In the genomic region with DNA sequence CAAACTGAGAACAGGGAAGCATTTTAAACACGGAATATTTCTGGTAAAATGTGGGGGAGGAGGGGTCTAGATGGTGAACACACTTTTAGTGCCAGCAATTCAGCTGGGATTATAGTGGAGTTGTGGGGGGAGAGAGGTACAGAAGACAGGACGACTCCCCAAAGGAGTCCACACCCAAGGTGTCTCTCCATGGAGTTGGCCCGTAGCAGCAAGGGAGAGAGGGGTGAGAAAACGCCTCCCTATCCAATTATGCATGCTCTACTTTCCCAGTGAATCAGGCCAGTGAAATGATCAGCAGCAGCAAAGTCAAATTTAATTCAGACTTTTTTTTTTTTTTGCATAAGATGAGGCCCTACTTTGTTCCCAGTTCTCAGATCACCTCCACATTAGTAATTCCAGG, we compare ENCODE assay signal across 2 cellular contexts.
TF ChIP-seq lines count a peak whose summit lies in the region.

No MANE protein-coding gene starts in this region.

TF ChIP-seq in K562, 482 proteins besides CTCF, POLR2A, EP300 and RAD21 (continued from another document):
- TF ChIP-seq, protein P1, sequence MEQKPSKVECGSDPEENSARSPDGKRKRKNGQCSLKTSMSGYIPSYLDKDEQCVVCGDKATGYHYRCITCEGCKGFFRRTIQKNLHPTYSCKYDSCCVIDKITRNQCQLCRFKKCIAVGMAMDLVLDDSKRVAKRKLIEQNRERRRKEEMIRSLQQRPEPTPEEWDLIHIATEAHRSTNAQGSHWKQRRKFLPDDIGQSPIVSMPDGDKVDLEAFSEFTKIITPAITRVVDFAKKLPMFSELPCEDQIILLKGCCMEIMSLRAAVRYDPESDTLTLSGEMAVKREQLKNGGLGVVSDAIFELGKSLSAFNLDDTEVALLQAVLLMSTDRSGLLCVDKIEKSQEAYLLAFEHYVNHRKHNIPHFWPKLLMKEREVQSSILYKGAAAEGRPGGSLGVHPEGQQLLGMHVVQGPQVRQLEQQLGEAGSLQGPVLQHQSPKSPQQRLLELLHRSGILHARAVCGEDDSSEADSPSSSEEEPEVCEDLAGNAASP (IDR thresholded peaks at IDR 0.05) = no peak
- TF ChIP-seq WHSC1 (IDR thresholded peaks at IDR 0.05; ENCODE audit: low read length) = no peak
- no peak for TF ChIP-seq RBM25 (IDR thresholded peaks at IDR 0.05; ENCODE audit: low read depth, low read length, severe bottlenecking)
- TF ChIP-seq, protein P2, sequence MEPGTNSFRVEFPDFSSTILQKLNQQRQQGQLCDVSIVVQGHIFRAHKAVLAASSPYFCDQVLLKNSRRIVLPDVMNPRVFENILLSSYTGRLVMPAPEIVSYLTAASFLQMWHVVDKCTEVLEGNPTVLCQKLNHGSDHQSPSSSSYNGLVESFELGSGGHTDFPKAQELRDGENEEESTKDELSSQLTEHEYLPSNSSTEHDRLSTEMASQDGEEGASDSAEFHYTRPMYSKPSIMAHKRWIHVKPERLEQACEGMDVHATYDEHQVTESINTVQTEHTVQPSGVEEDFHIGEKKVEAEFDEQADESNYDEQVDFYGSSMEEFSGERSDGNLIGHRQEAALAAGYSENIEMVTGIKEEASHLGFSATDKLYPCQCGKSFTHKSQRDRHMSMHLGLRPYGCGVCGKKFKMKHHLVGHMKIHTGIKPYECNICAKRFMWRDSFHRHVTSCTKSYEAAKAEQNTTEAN (CRISPR knock-in tag; IDR thresholded peaks at IDR 0.05) = no peak
- no peak for TF ChIP-seq ZBTB9 (CRISPR knock-in tag; IDR thresholded peaks at IDR 0.05)
- TF ChIP-seq POLR2H (tag; IDR thresholded peaks at IDR 0.05; ENCODE audit: low read depth) = no peak
- TF ChIP-seq HINFP (tag; conservative IDR thresholded peaks at IDR 0.05; ENCODE audit: low read depth) = no peak
- TF ChIP-seq, protein P3, sequence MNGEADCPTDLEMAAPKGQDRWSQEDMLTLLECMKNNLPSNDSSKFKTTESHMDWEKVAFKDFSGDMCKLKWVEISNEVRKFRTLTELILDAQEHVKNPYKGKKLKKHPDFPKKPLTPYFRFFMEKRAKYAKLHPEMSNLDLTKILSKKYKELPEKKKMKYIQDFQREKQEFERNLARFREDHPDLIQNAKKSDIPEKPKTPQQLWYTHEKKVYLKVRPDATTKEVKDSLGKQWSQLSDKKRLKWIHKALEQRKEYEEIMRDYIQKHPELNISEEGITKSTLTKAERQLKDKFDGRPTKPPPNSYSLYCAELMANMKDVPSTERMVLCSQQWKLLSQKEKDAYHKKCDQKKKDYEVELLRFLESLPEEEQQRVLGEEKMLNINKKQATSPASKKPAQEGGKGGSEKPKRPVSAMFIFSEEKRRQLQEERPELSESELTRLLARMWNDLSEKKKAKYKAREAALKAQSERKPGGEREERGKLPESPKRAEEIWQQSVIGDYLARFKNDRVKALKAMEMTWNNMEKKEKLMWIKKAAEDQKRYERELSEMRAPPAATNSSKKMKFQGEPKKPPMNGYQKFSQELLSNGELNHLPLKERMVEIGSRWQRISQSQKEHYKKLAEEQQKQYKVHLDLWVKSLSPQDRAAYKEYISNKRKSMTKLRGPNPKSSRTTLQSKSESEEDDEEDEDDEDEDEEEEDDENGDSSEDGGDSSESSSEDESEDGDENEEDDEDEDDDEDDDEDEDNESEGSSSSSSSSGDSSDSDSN (IDR thresholded peaks at IDR 0.05; ENCODE audit: borderline replicate concordance in 1 of 2, low read depth in 2 of 2, low read length in 2 of 2) = no peak
- TF ChIP-seq RCOR1 (IDR thresholded peaks at IDR 0.05; ENCODE audit: borderline replicate concordance in 1 of 2, low read depth in 2 of 2, low read length in 2 of 2) = no peak
- TF ChIP-seq SETDB1 (IDR thresholded peaks at IDR 0.05; ENCODE audit: low read length) = no peak

TF ChIP-seq in SK-N-SH treated with all-trans-retinoic acid at 6 μM for 48 hours, 23 proteins besides CTCF, POLR2A, EP300 and RAD21:
- TF ChIP-seq CSRNP3 (CRISPR knock-in tag; IDR thresholded peaks at IDR 0.05) (no peak), RARB (CRISPR knock-in tag; IDR thresholded peaks at IDR 0.05) (no peak), ZNF565 (CRISPR knock-in tag; conservative IDR thresholded peaks at IDR 0.05; ENCODE audit: low read depth) (no peak), TOX (CRISPR knock-in tag; IDR thresholded peaks at IDR 0.05; ENCODE audit: borderline replicate concordance) (no peak), ZNF8 (CRISPR knock-in tag; IDR thresholded peaks at IDR 0.05) (no peak), TCF4 (CRISPR knock-in tag; IDR thresholded peaks at IDR 0.05; ENCODE audit: borderline replicate concordance) (no peak), SNAI2 (CRISPR knock-in tag; IDR thresholded peaks at IDR 0.05) (no peak), GLIS3 (CRISPR knock-in tag; IDR thresholded peaks at IDR 0.05) (no peak), ESRRG (CRISPR knock-in tag; IDR thresholded peaks at IDR 0.05) (no peak), ZC3H10 (CRISPR knock-in tag; IDR thresholded peaks at IDR 0.05) (no peak), POU6F1 (CRISPR knock-in tag; IDR thresholded peaks at IDR 0.05; ENCODE audit: borderline replicate concordance, low read depth) (no peak)
- TF ChIP-seq, protein P4, sequence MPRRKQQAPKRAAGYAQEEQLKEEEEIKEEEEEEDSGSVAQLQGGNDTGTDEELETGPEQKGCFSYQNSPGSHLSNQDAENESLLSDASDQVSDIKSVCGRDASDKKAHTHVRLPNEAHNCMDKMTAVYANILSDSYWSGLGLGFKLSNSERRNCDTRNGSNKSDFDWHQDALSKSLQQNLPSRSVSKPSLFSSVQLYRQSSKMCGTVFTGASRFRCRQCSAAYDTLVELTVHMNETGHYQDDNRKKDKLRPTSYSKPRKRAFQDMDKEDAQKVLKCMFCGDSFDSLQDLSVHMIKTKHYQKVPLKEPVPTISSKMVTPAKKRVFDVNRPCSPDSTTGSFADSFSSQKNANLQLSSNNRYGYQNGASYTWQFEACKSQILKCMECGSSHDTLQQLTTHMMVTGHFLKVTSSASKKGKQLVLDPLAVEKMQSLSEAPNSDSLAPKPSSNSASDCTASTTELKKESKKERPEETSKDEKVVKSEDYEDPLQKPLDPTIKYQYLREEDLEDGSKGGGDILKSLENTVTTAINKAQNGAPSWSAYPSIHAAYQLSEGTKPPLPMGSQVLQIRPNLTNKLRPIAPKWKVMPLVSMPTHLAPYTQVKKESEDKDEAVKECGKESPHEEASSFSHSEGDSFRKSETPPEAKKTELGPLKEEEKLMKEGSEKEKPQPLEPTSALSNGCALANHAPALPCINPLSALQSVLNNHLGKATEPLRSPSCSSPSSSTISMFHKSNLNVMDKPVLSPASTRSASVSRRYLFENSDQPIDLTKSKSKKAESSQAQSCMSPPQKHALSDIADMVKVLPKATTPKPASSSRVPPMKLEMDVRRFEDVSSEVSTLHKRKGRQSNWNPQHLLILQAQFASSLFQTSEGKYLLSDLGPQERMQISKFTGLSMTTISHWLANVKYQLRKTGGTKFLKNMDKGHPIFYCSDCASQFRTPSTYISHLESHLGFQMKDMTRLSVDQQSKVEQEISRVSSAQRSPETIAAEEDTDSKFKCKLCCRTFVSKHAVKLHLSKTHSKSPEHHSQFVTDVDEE (CRISPR knock-in tag; IDR thresholded peaks at IDR 0.05) = no peak
TF ChIP-seq in SK-N-SH treated with all-trans-retinoic acid at 6 μM for 48 hours: peak in this region for 0.
